Comparison of ENCODE assay signal across 12 cellular contexts in genomic region chr2:140085674-140086073, GRCh38.
DNase-seq lines count a peak whose midpoint lies in the region; ATAC-seq and TF ChIP-seq lines count a peak whose summit lies in the region.
"Had no signal": no experiment of that assay in that cellular context is flagged by ENCODE, and none has a peak within 500 bp of the region (broad histone marks: within the 10 kb centered on the region; RNA-seq: fewer than 3 reads in every experiment).

No MANE protein-coding gene starts in this region.

- no peak overlapping the region for H3K4me3 Mint-ChIP-seq in progenitor cell of endocrine pancreas (ENCODE audit: low read depth)

- TF ChIP-seq CTCF in epithelial cell of esophagus (IDR thresholded peaks at IDR 0.05; ENCODE audit: insufficient read depth, low read depth, low read length, missing control alignments) (no peak), progenitor cell of endocrine pancreas (IDR thresholded peaks at IDR 0.05; ENCODE audit: unreplicated experiment) (no peak)

- H3K4me1 Mint-ChIP-seq in progenitor cell of endocrine pancreas (ENCODE audit: low read depth), result no peaks in the 10 kb centered on the region

- no peaks in the 10 kb centered on the region for H3K36me3 Mint-ChIP-seq in progenitor cell of endocrine pancreas (ENCODE audit: insufficient read depth)

- no peaks in the 10 kb centered on the region for H3K9me3 Mint-ChIP-seq in progenitor cell of endocrine pancreas (ENCODE audit: low read depth)

- no peak overlapping the region for H3K4me3 ChIP-seq in epithelial cell of esophagus (ENCODE audit: low read length)
- H3K4me3 ChIP-seq: lower lobe of right lung had no signal

- no peak overlapping the region for H3K27ac Mint-ChIP-seq in progenitor cell of endocrine pancreas

- no peak for ATAC-seq in GM21737 (IDR thresholded peaks at IDR 0.05; ENCODE audit: unreplicated experiment)
- ATAC-seq: lower lobe of right lung had no signal

- H3K27me3 Mint-ChIP-seq in progenitor cell of endocrine pancreas, result no peaks in the 10 kb centered on the region

- peak; percentile 3 for DNase-seq in DMS 273 (lab: John Stamatoyannopoulos, UW; ENCODE audit: unreplicated experiment)
- no peak for DNase-seq in DMS 273 treated with DMSO at 0.1 percent for 48 hours (lab: John Stamatoyannopoulos, UW)
- peak; percentile 7 for DNase-seq in NCI-H82 treated with DMSO at 0.1 percent for 48 hours (lab: John Stamatoyannopoulos, UW; ENCODE audit: unreplicated experiment)
- peak; percentile 2 for DNase-seq in epithelial cell of esophagus (ENCODE audit: low read depth)
- peak; percentile 21 for DNase-seq in pons (ENCODE audit: low spot score)
- DNase-seq in effector CD4-positive, alpha-beta T cell, result no peak
- no peak for DNase-seq in progenitor cell of endocrine pancreas (ENCODE audit: low spot score, unreplicated experiment)
- DNase-seq: 8988T; activated CD4-positive, alpha-beta T cell treated with anti-CD3 and anti-CD28 coated beads, Interleukin-2, amount 50 U/mL, for 48 hours; Caco-2; lower lobe of right lung had no signal

Comparison
In these comparisons a context has a peak if more than half of its experiments do, and no peak if none do; other contexts are left out.
1. DNase-seq: peak in DMS 273 (single experiment), NCI-H82 treated with DMSO at 0.1 percent for 48 hours (single experiment), epithelial cell of esophagus (single experiment) and pons (single experiment); none in DMS 273 treated with DMSO at 0.1 percent for 48 hours (single experiment), effector CD4-positive, alpha-beta T cell (single experiment) and progenitor cell of endocrine pancreas (single experiment).